35 cellular contexts compared by ENCODE assay signal in genomic region chr3:190741788-190742187, GRCh38.
"Had no signal": no experiment of that assay in that cellular context is flagged by ENCODE, and none has a peak within 500 bp of the region (broad histone marks: within the 10 kb centered on the region; RNA-seq: fewer than 3 reads in every experiment).

No MANE protein-coding gene starts in this region.

- H3K36me3 ChIP-seq: MG63 had no signal

- H3K9me3 ChIP-seq: MG63 had no signal

- DNase-seq: Karpas-422, Kasumi-1, MG63, MM.1S, MV-4-11, NCI-H1048, NCI-H1092, NCI-H1092 treated with DMSO at 0.1 percent for 48 hours, NCI-H1105, NCI-H1105 treated with DMSO at 0.1 percent for 48 hours, NCI-H1417, NCI-H1417 treated with DMSO at 0.1 percent for 48 hours, NCI-H1436, NCI-H1436 treated with DMSO at 0.1 percent for 48 hours, NCI-H146, NCI-H1694, NCI-H1694 treated with DMSO at 0.1 percent for 48 hours, NCI-H187, NCI-H187 treated with DMSO at 0.1 percent for 48 hours, NCI-H1930, NCI-H2029, NCI-H2029 treated with DMSO at 0.1 percent for 48 hours, NCI-H2081, NCI-H2081 treated with DMSO at 0.1 percent for 48 hours, NCI-H2107, NCI-H2171, NCI-H2171 treated with DMSO at 0.1 percent for 48 hours, NCI-H2227 treated with DMSO at 0.1 percent for 48 hours, NCI-H226, NCI-H345, NCI-H446, NCI-H446 treated with DMSO at 0.1 percent for 48 hours, NCI-H510A, NCI-H510A treated with DMSO at 0.1 percent for 48 hours, NCI-H524 had no signal

- H3K4me3 ChIP-seq: MG63 had no signal

- H3K27me3 ChIP-seq: MG63 had no signal
